In genomic region chr1:60430375-60430774, GRCh38 we compare ENCODE assay signal across 29 cellular contexts.
"Had no signal": no experiment of that assay in that cellular context is flagged by ENCODE, and none has a peak within 500 bp of the region (broad histone marks: within the 10 kb centered on the region; RNA-seq: fewer than 3 reads in every experiment).

No MANE protein-coding gene starts in this region.

- H3K4me3 ChIP-seq: adrenal gland had no signal

- DNase-seq: activated B cell treated with CpG ODN at 0.5 μM for 24 hours; activated CD4-positive, alpha-beta memory T cell treated with anti-CD3 and anti-CD28 coated beads for 36 hours; activated CD4-positive, alpha-beta T cell treated with anti-CD3 and anti-CD28 coated beads for 4 hours; activated CD4-positive, alpha-beta T cell treated with anti-CD3 and anti-CD28 coated beads, Interleukin-2, amount 10 ng/mL, durations not matched to agents 24 days and 14 days; activated CD4-positive, alpha-beta T cell treated with anti-CD3 and anti-CD28 coated beads, Interleukin-2, amount 50 U/mL, for 1 hour; activated CD4-positive, alpha-beta T cell treated with anti-CD3 and anti-CD28 coated beads, Interleukin-2, amount 50 U/mL, for 4 hours; activated CD4-positive, CD25-positive, alpha-beta regulatory T cell treated with anti-CD3 and anti-CD28 coated beads, Interleukin-2, amount 50 U/mL, for 72 hours; activated CD8-positive, alpha-beta memory T cell treated with anti-CD3 and anti-CD28 coated beads, Interleukin-2, amount 50 U/mL, for 4 hours; activated CD8-positive, alpha-beta T cell treated with anti-CD3 and anti-CD28 coated beads for 36 hours; activated effector memory CD4-positive, alpha-beta T cell treated with anti-CD3 and anti-CD28 coated beads, Interleukin-2, amount 50 U/mL, for 16 hours; activated gamma-delta T cell treated with Interleukin-2 at 50 U/mL for 16 hours; activated naive CD4-positive, alpha-beta T cell; activated naive CD4-positive, alpha-beta T cell treated with anti-CD3 and anti-CD28 coated beads for 36 hours; activated naive CD4-positive, alpha-beta T cell treated with anti-CD3 and anti-CD28 coated beads, Interleukin-2, amount 50 U/mL, for 16 hours; activated naive CD8-positive, alpha-beta T cell treated with anti-CD3 and anti-CD28 coated beads for 36 hours; activated T-cell treated with anti-CD3 and anti-CD28 coated beads for 4 hours; activated T-cell treated with anti-CD3 and anti-CD28 coated beads, Interleukin-2, amount 50 U/mL, for 1 hour; activated T-cell treated with anti-CD3 and anti-CD28 coated beads, Interleukin-2, amount 50 U/mL, for 4 hours; activated T-cell treated with anti-CD3 and anti-CD28 coated beads, Interleukin-2, amount 50 U/mL, for 72 hours; adrenal gland; amniotic stem cell; aorta; cerebellar nuclear complex; T-helper 1 cell; T-helper 2 cell; T-helper 9 cell had no signal

- H3K27me3 ChIP-seq: adrenal gland had no signal

- H3K9me3 ChIP-seq: adrenal gland had no signal

- H3K4me1 ChIP-seq: adrenal gland had no signal

- ATAC-seq: activated CD8-positive, alpha-beta T cell treated with anti-CD3 and anti-CD28 coated beads for 36 hours; activated naive CD4-positive, alpha-beta T cell treated with anti-CD3 and anti-CD28 coated beads, Interleukin-2, amount 50 U/mL, for 72 hours; activated T-cell treated with anti-CD3 and anti-CD28 coated beads, Interleukin-2, amount 50 U/mL, for 4 hours; activated T-cell treated with anti-CD3 and anti-CD28 coated beads, Interleukin-2, amount 50 U/mL, for 72 hours; activated T-helper 17 cell treated with anti-CD3 and anti-CD28 coated beads, Interleukin-2, amount 50 U/mL, for 72 hours had no signal

- H3K36me3 ChIP-seq: adrenal gland had no signal

- H3K27ac ChIP-seq: adrenal gland, VCaP had no signal
